Comparison of ENCODE assay signal across 15 cellular contexts in the genomic region with DNA sequence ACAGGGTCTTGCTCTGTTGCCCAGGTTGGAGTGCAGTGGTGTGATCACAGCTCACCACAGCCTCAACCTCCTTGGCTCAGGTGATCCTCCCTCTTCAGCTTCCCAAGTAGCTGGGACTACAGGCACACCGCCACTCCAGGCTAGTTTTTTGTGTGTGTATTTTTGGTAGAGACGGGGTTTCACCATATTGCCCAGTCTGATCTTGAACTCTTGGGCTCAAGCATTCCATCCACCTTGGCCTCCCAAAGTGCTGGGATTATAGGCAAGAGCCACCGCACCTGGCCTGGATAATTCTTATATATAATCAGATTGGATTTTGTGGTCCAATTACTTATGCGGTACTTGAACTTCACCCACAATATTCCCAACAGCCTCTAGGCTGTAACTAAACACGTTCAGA.
"Had no signal": no experiment of that assay in that cellular context is flagged by ENCODE, and none has a peak within 500 bp of the region (broad histone marks: within the 10 kb centered on the region; RNA-seq: fewer than 3 reads in every experiment).

No MANE protein-coding gene starts in this region.

- H3K9me3 Mint-ChIP-seq: activated T-helper 1 cell treated with anti-CD3 and anti-CD28 coated beads, Interleukin-12 subunit alpha, Interleukin-12 subunit beta, Interleukin-2, Interleukin-4 antibody, amounts not matched to agents 30 ng/mL and 10 ng/mL and 1 ng/mL, durations not matched to agents 14 hours and 24 hours and 36 hours; dendritic cell treated with granulocyte-macrophage colony-stimulating factor and Interleukin-4, amounts not matched to agents 40 ng/mL and 50 ng/mL, for 4 days; mesothelial cell of epicardium; naive B cell; WTC11 had no signal

- H3K4me1 Mint-ChIP-seq: WTC11 had no signal

- H3K79me2 ChIP-seq: hepatocyte had no signal

- H3K27ac ChIP-seq: brain microvascular endothelial cell, hepatocyte, prostate gland, right lobe of liver had no signal

- DNase-seq: activated CD4-positive, alpha-beta T cell treated with anti-CD3 and anti-CD28 coated beads for 48 hours; activated naive CD4-positive, alpha-beta T cell treated with anti-CD3 and anti-CD28 coated beads, Interleukin-2, amount 50 U/mL, for 16 hours; brain microvascular endothelial cell; naive B cell; nucleus accumbens; SK-N-SH; stimulated activated naive B cell treated with anti-CD40 and anti-IgM and Interleukin-4, amounts not matched to agents 10 μg/mL and 1 μg/mL and 100 μg/mL, for 72 hours; trophoblast cell had no signal

- H3K4me3 Mint-ChIP-seq: activated T-helper 1 cell treated with anti-CD3 and anti-CD28 coated beads, Interleukin-12 subunit alpha, Interleukin-12 subunit beta, Interleukin-2, Interleukin-4 antibody, amounts not matched to agents 30 ng/mL and 10 ng/mL and 1 ng/mL, durations not matched to agents 14 hours and 24 hours and 36 hours; dendritic cell treated with granulocyte-macrophage colony-stimulating factor and Interleukin-4, amounts not matched to agents 40 ng/mL and 50 ng/mL, for 4 days; mesothelial cell of epicardium; naive B cell; stimulated activated naive B cell treated with anti-CD40 and anti-IgM and Interleukin-4, amounts not matched to agents 10 μg/mL and 1 μg/mL and 100 μg/mL, for 72 hours; WTC11 had no signal

- ATAC-seq: right lobe of liver; stimulated activated naive B cell treated with anti-CD40 and anti-IgM and Interleukin-4, amounts not matched to agents 10 μg/mL and 1 μg/mL and 100 μg/mL, for 72 hours; WTC11 had no signal

- H2AFZ ChIP-seq: hepatocyte had no signal

- H3K9me2 ChIP-seq: SK-N-SH had no signal

- H3K4me2 ChIP-seq: hepatocyte, SK-N-SH had no signal

- H3K27me3 ChIP-seq: brain microvascular endothelial cell, hepatocyte, right lobe of liver had no signal

- H3K9ac ChIP-seq: SK-N-SH had no signal

- H3K27ac Mint-ChIP-seq: activated T-helper 1 cell treated with anti-CD3 and anti-CD28 coated beads, Interleukin-12 subunit alpha, Interleukin-12 subunit beta, Interleukin-2, Interleukin-4 antibody, amounts not matched to agents 30 ng/mL and 10 ng/mL and 1 ng/mL, durations not matched to agents 14 hours and 24 hours and 36 hours; dendritic cell treated with granulocyte-macrophage colony-stimulating factor and Interleukin-4, amounts not matched to agents 40 ng/mL and 50 ng/mL, for 4 days; mesothelial cell of epicardium; stimulated activated naive B cell treated with anti-CD40 and anti-IgM and Interleukin-4, amounts not matched to agents 10 μg/mL and 1 μg/mL and 100 μg/mL, for 72 hours; WTC11 had no signal

- H3K36me3 Mint-ChIP-seq: mesothelial cell of epicardium, WTC11 had no signal

- H3K36me3 ChIP-seq: brain microvascular endothelial cell, prostate gland had no signal

- H3K4me3 ChIP-seq: hepatocyte, prostate gland, right lobe of liver had no signal

- H3K9me3 ChIP-seq: prostate gland, right lobe of liver, SK-N-SH had no signal

- H3K27me3 Mint-ChIP-seq: dendritic cell treated with granulocyte-macrophage colony-stimulating factor and Interleukin-4, amounts not matched to agents 40 ng/mL and 50 ng/mL, for 4 days; naive B cell; stimulated activated naive B cell treated with anti-CD40 and anti-IgM and Interleukin-4, amounts not matched to agents 10 μg/mL and 1 μg/mL and 100 μg/mL, for 72 hours had no signal
